9 cellular contexts compared by ENCODE assay signal in genomic region chr15:56432304-56432703, GRCh38.
"Had no signal": no experiment of that assay in that cellular context is flagged by ENCODE, and none has a peak within 500 bp of the region (broad histone marks: within the 10 kb centered on the region; RNA-seq: fewer than 3 reads in every experiment).

No MANE protein-coding gene starts in this region.

- DNase-seq: GM23248, GOT3, H7, HFFc6, KBM-7 had no signal

- H3K9me3 ChIP-seq: HAP-1 had no signal

- H2AFZ ChIP-seq: GM23248 had no signal

- H3K4me2 ChIP-seq: KMS-11 had no signal

- ATAC-seq: HCT116 had no signal

- H3K27ac ChIP-seq: GM23248, HL-60, KMS-11 had no signal

- H3K4me1 ChIP-seq: HAP-1 had no signal

- H3K4me3 ChIP-seq: GM23248, HAP-1 had no signal

- H3K9ac ChIP-seq: GM23248, KMS-11 had no signal

- H3K36me3 ChIP-seq: HAP-1 had no signal
